Comparison of ENCODE assay signal across 19 cellular contexts in genomic region chr21:38645282-38645681, GRCh38.
DNase-seq lines count a peak whose midpoint lies in the region; ATAC-seq, FAIRE-seq and TF ChIP-seq lines count a peak whose summit lies in the region.
"Had no signal": no experiment of that assay in that cellular context is flagged by ENCODE, and none has a peak within 500 bp of the region (broad histone marks: within the 10 kb centered on the region; RNA-seq: fewer than 3 reads in every experiment).

No MANE protein-coding gene starts in this region.

- TF ChIP-seq CTCF in MCF 10A (IDR thresholded peaks at IDR 0.05; ENCODE audit: unreplicated experiment): no peak
- no peak for TF ChIP-seq CTCF in breast epithelium (IDR thresholded peaks at IDR 0.05)
- no peak for TF ChIP-seq CTCF in fibroblast of the aortic adventitia (IDR thresholded peaks at IDR 0.05; ENCODE audit: insufficient read depth, low read length)

- no peak overlapping the region for H3K4me3 Mint-ChIP-seq in MCF 10A (ENCODE audit: unreplicated experiment)
- no peak overlapping the region for H3K4me3 Mint-ChIP-seq in activated T-helper 2 cell treated with anti-CD3 and anti-CD28 coated beads, Interferon-gamma antibody, Interleukin-2, Interleukin-4, amounts not matched to agents 10 μg/mL and 5 μg/mL and 100 μg/mL, durations not matched to agents 14 hours and 24 hours and 36 hours (ENCODE audit: low read depth)
- H3K4me3 Mint-ChIP-seq: activated CD8-positive, alpha-beta T cell treated with anti-CD3 and anti-CD28 coated beads for 36 hours; dendritic cell treated with granulocyte-macrophage colony-stimulating factor and Interleukin-4, amounts not matched to agents 40 ng/mL and 50 ng/mL, for 4 days; H9; T-helper 17 cell had no signal

- H3K36me3 Mint-ChIP-seq in MCF 10A (ENCODE audit: insufficient read depth, unreplicated experiment): no peaks in the 10 kb centered on the region
- H3K36me3 Mint-ChIP-seq in activated T-helper 2 cell treated with anti-CD3 and anti-CD28 coated beads, Interferon-gamma antibody, Interleukin-2, Interleukin-4, amounts not matched to agents 10 μg/mL and 5 μg/mL and 100 μg/mL, durations not matched to agents 14 hours and 24 hours and 36 hours (ENCODE audit: low read depth): peaks cover 8% of the 10 kb centered on the region

- H3K27ac ChIP-seq in breast epithelium: no peak overlapping the region
- H3K27ac ChIP-seq in substantia nigra (ENCODE audit: low read depth, low read length, poor library complexity, severe bottlenecking): no peak overlapping the region
- H3K27ac ChIP-seq: gastroesophageal sphincter, upper lobe of right lung had no signal

- no peaks in the 10 kb centered on the region for H3K36me3 ChIP-seq in breast epithelium
- H3K36me3 ChIP-seq: gastroesophageal sphincter, upper lobe of right lung had no signal

- FAIRE-seq in HTR-8/SVneo (lab: Jason Lieb, UNC): no peak

- peaks cover 0 to 5% of the 10 kb centered on the region in 2 donors for H3K27me3 ChIP-seq in breast epithelium
- H3K27me3 ChIP-seq: upper lobe of right lung had no signal

- ATAC-seq in HG02610 (IDR thresholded peaks at IDR 0.05; ENCODE audit: unreplicated experiment): no peak
- ATAC-seq: activated CD8-positive, alpha-beta T cell treated with anti-CD3 and anti-CD28 coated beads for 36 hours; gastroesophageal sphincter; left lobe of liver; T-helper 17 cell; upper lobe of right lung had no signal

- H3K4me3 ChIP-seq in breast epithelium: no peak overlapping the region
- no peak overlapping the region for H3K4me3 ChIP-seq in fibroblast of the aortic adventitia (ENCODE audit: low read depth, low read length)
- H3K4me3 ChIP-seq: gastroesophageal sphincter, skin epidermis, upper lobe of right lung had no signal

- no TSS peak for BruUV-seq in MCF 10A (replicated peaks; lab: Mats Ljungman, UMichigan)

- no peak for TF ChIP-seq POLR2A in breast epithelium (IDR thresholded peaks at IDR 0.05)

- intact Hi-C loops in MCF 10A (cut with micrococcal nuclease) (loop anchor here (10.0 kb wide), 1 partner anchor 140 kb away; no protein-coding TSS in a partner anchor), breast epithelium (cut with DNase I; ENCODE audit: low total_unique reads) (loop anchor here (5.0 kb wide), 1 partner anchor 147 kb away; no protein-coding TSS in a partner anchor)
- intact Hi-C loops in activated T-helper 2 cell treated with anti-CD3 and anti-CD28 coated beads, Interferon-gamma antibody, Interleukin-2, Interleukin-4, amounts not matched to agents 10 μg/mL and 5 μg/mL and 100 μg/mL, durations not matched to agents 14 hours and 24 hours and 36 hours (cut with micrococcal nuclease): loop anchor here (5.0 kb wide), 2 partner anchors 123 to 168 kb away; no protein-coding TSS in a partner anchor

- H3K9me3 Mint-ChIP-seq in MCF 10A (ENCODE audit: unreplicated experiment): no peaks in the 10 kb centered on the region
- peaks cover 16% of the 10 kb centered on the region for H3K9me3 Mint-ChIP-seq in activated T-helper 2 cell treated with anti-CD3 and anti-CD28 coated beads, Interferon-gamma antibody, Interleukin-2, Interleukin-4, amounts not matched to agents 10 μg/mL and 5 μg/mL and 100 μg/mL, durations not matched to agents 14 hours and 24 hours and 36 hours

- no peak overlapping the region for H3K27ac Mint-ChIP-seq in MCF 10A (ENCODE audit: low read depth, unreplicated experiment)
- peak overlapping the region; percentile 81 for H3K27ac Mint-ChIP-seq in activated T-helper 2 cell treated with anti-CD3 and anti-CD28 coated beads, Interferon-gamma antibody, Interleukin-2, Interleukin-4, amounts not matched to agents 10 μg/mL and 5 μg/mL and 100 μg/mL, durations not matched to agents 14 hours and 24 hours and 36 hours
- H3K27ac Mint-ChIP-seq: activated CD8-positive, alpha-beta T cell treated with anti-CD3 and anti-CD28 coated beads for 36 hours; dendritic cell treated with granulocyte-macrophage colony-stimulating factor and Interleukin-4, amounts not matched to agents 40 ng/mL and 50 ng/mL, for 4 days; H9; T-helper 17 cell had no signal

- POLR2A ChIA-PET in MCF 10A (lab: Yijun Ruan, JAX): interaction anchor here (0.5 to 1.0 kb wide), 3 partner anchors 12 to 458 kb away, joined by 3 read pairs; no protein-coding TSS in a partner anchor

- no peaks in the 10 kb centered on the region for H3K9me3 ChIP-seq in breast epithelium
- H3K9me3 ChIP-seq: gastroesophageal sphincter, upper lobe of right lung had no signal

- CTCF ChIA-PET in MCF 10A (lab: Yijun Ruan, JAX): interaction anchor here (0.7 to 1.2 kb wide), 2 partner anchors 24 to 39 kb away, joined by 4 read pairs; no protein-coding TSS in a partner anchor

- DNase-seq in MCF 10A (ENCODE audit: unreplicated experiment): peak; percentile 43
- no peak for DNase-seq in breast epithelium (ENCODE audit: low spot score in 2 of 2)
- DNase-seq in activated T-helper 2 cell treated with anti-CD3 and anti-CD28 coated beads, Interferon-gamma antibody, Interleukin-2, Interleukin-4, amounts not matched to agents 10 μg/mL and 5 μg/mL and 100 μg/mL, durations not matched to agents 14 hours and 24 hours and 36 hours (ENCODE audit: low spot score): no peak
- DNase-seq in fibroblast of the aortic adventitia (ENCODE audit: low read depth): peak; percentile 65
- no peak for DNase-seq in HTR-8/SVneo (ENCODE audit: insufficient read length, low spot score)
- DNase-seq in substantia nigra (lab: John Stamatoyannopoulos, UW): no peak
- no peak for DNase-seq in NAMALWA (ENCODE audit: low spot score)
- DNase-seq: activated CD8-positive, alpha-beta T cell treated with anti-CD3 and anti-CD28 coated beads for 36 hours; activated naive CD4-positive, alpha-beta T cell; H9; NCI-H1092 treated with DMSO at 0.1 percent for 48 hours; OCI-M1; T-helper 17 cell; upper lobe of right lung had no signal

- H3K4me1 ChIP-seq in breast epithelium: no peaks in the 10 kb centered on the region
- H3K4me1 ChIP-seq: gastroesophageal sphincter, upper lobe of right lung had no signal

- H3K27me3 Mint-ChIP-seq in MCF 10A (ENCODE audit: insufficient read depth, unreplicated experiment): no peaks in the 10 kb centered on the region
- H3K27me3 Mint-ChIP-seq in activated T-helper 2 cell treated with anti-CD3 and anti-CD28 coated beads, Interferon-gamma antibody, Interleukin-2, Interleukin-4, amounts not matched to agents 10 μg/mL and 5 μg/mL and 100 μg/mL, durations not matched to agents 14 hours and 24 hours and 36 hours (ENCODE audit: low read depth): peaks cover 5% of the 10 kb centered on the region

- peaks cover 23% of the 10 kb centered on the region for H3K4me1 Mint-ChIP-seq in MCF 10A (ENCODE audit: insufficient read depth, unreplicated experiment)
- peaks cover 22% of the 10 kb centered on the region for H3K4me1 Mint-ChIP-seq in activated T-helper 2 cell treated with anti-CD3 and anti-CD28 coated beads, Interferon-gamma antibody, Interleukin-2, Interleukin-4, amounts not matched to agents 10 μg/mL and 5 μg/mL and 100 μg/mL, durations not matched to agents 14 hours and 24 hours and 36 hours (ENCODE audit: low read depth)

Comparison
In these comparisons a context has a peak if more than half of its experiments do, and no peak if none do; other contexts are left out.
1. DNase-seq: peak in MCF 10A (single experiment) and fibroblast of the aortic adventitia (single experiment); none in breast epithelium (0 of 2), activated T-helper 2 cell treated with anti-CD3 and anti-CD28 coated beads, Interferon-gamma antibody, Interleukin-2, Interleukin-4, amounts not matched to agents 10 μg/mL and 5 μg/mL and 100 μg/mL, durations not matched to agents 14 hours and 24 hours and 36 hours (single experiment), HTR-8/SVneo (single experiment), substantia nigra (0 of 49) and NAMALWA (single experiment).